ENCODE assay signal across 1 cellular context in the genomic region with DNA sequence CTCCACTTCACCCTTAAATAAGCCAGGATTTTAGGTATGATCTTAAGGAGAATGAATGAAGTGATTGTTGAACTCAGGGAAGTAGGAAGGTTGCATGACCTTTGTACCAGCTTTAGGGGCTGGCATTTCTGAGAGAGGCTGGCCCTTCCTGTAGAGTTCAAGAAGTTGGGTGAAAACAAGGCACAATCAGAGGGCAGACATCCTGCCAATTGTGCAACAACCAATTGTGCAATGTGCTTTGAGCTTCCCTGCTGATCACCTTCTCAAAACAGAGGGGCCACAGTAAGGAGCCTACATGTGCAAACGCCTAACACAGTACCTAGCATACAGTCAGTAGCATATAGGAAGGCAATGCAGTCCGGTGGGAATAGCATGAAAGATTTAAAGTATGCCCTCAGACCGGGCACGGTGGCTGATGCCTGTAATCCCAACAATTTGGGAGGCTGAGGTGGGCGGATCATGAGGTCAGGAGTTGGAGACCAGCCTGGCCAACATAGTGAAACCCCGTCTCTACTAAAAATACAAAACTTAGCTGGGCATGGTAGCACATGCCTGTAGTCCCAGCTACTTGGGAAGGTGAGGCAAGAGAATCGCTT.
TF ChIP-seq lines count a peak whose summit lies in the region.

No MANE protein-coding gene starts in this region.

TF ChIP-seq in HepG2, 621 proteins besides CTCF, POLR2A, EP300 and RAD21 (continued from another document and continues in another):
- TF ChIP-seq HNF4G (IDR thresholded peaks at IDR 0.05; ENCODE audit: borderline replicate concordance, low read depth, low read length) = peak; percentile 86
- TF ChIP-seq HNF4G (CRISPR knock-in tag; IDR thresholded peaks at IDR 0.05; ENCODE audit: borderline replicate concordance, low read depth) = peak; percentile 88
- TF ChIP-seq ZFP62 (CRISPR knock-in tag; IDR thresholded peaks at IDR 0.05) = no peak
- no peak for TF ChIP-seq ZNF383 (CRISPR knock-in tag; IDR thresholded peaks at IDR 0.05; ENCODE audit: borderline replicate concordance)
- peak; percentile 52; the same call in 1 of the 2 replicates for TF ChIP-seq SPEN (CRISPR knock-in tag; IDR thresholded peaks at IDR 0.05; ENCODE audit: low read depth)
- TF ChIP-seq, protein P1, sequence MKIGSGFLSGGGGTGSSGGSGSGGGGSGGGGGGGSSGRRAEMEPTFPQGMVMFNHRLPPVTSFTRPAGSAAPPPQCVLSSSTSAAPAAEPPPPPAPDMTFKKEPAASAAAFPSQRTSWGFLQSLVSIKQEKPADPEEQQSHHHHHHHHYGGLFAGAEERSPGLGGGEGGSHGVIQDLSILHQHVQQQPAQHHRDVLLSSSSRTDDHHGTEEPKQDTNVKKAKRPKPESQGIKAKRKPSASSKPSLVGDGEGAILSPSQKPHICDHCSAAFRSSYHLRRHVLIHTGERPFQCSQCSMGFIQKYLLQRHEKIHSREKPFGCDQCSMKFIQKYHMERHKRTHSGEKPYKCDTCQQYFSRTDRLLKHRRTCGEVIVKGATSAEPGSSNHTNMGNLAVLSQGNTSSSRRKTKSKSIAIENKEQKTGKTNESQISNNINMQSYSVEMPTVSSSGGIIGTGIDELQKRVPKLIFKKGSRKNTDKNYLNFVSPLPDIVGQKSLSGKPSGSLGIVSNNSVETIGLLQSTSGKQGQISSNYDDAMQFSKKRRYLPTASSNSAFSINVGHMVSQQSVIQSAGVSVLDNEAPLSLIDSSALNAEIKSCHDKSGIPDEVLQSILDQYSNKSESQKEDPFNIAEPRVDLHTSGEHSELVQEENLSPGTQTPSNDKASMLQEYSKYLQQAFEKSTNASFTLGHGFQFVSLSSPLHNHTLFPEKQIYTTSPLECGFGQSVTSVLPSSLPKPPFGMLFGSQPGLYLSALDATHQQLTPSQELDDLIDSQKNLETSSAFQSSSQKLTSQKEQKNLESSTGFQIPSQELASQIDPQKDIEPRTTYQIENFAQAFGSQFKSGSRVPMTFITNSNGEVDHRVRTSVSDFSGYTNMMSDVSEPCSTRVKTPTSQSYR (CRISPR knock-in tag; IDR thresholded peaks at IDR 0.05; ENCODE audit: borderline replicate concordance) = peak; percentile 73; the same call in 1 of the 2 replicates
- peak; percentile 76; the same call in 1 of the 2 replicates for TF ChIP-seq CBFB (CRISPR knock-in tag; IDR thresholded peaks at IDR 0.05)
- no peak for TF ChIP-seq CENPX (CRISPR knock-in tag; IDR thresholded peaks at IDR 0.05)
- no peak for TF ChIP-seq FOXP1 (IDR thresholded peaks at IDR 0.05)
- TF ChIP-seq FOXP1 (CRISPR knock-in tag; IDR thresholded peaks at IDR 0.05) = peak; percentile 92
- TF ChIP-seq, protein P2, sequence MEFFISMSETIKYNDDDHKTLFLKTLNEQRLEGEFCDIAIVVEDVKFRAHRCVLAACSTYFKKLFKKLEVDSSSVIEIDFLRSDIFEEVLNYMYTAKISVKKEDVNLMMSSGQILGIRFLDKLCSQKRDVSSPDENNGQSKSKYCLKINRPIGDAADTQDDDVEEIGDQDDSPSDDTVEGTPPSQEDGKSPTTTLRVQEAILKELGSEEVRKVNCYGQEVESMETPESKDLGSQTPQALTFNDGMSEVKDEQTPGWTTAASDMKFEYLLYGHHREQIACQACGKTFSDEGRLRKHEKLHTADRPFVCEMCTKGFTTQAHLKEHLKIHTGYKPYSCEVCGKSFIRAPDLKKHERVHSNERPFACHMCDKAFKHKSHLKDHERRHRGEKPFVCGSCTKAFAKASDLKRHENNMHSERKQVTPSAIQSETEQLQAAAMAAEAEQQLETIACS (CRISPR knock-in tag; IDR thresholded peaks at IDR 0.05) = no peak
- TF ChIP-seq MEIS2 (CRISPR knock-in tag; IDR thresholded peaks at IDR 0.05) = peak; percentile 86
- no peak for TF ChIP-seq ZFP36L1 (CRISPR knock-in tag; IDR thresholded peaks at IDR 0.05)
- peak; percentile 74 for TF ChIP-seq ZNF563 (CRISPR knock-in tag; IDR thresholded peaks at IDR 0.05)
- TF ChIP-seq ZBTB33 (CRISPR knock-in tag; IDR thresholded peaks at IDR 0.05) = peak; percentile 82
- TF ChIP-seq ZNF788 (CRISPR knock-in tag; IDR thresholded peaks at IDR 0.05; ENCODE audit: borderline replicate concordance) = peak; percentile 95; the same call in 1 of the 2 replicates
- TF ChIP-seq ZBTB7A (CRISPR knock-in tag; IDR thresholded peaks at IDR 0.05) = peak; percentile 85; the same call in 1 of the 2 replicates
- TF ChIP-seq CEBPG (CRISPR knock-in tag; IDR thresholded peaks at IDR 0.05) = peak; percentile 100
- peak; percentile 53; the same call in 1 of the 2 replicates for TF ChIP-seq KLF6 (CRISPR knock-in tag; IDR thresholded peaks at IDR 0.05)
- TF ChIP-seq ZMYM3 (CRISPR knock-in tag; IDR thresholded peaks at IDR 0.05) = peak; percentile 95
- TF ChIP-seq ZNF629 (CRISPR knock-in tag; conservative IDR thresholded peaks at IDR 0.05) = peak; percentile 59
- peak; percentile 96 for TF ChIP-seq HNF4A (CRISPR knock-in tag; IDR thresholded peaks at IDR 0.05)
- 0 out of 2 replicates have a peak, but pooled peaks have one; percentile 23 for TF ChIP-seq REPIN1 (CRISPR knock-in tag; IDR thresholded peaks at IDR 0.05; ENCODE audit: borderline replicate concordance, low read depth)
- TF ChIP-seq, protein P3, sequence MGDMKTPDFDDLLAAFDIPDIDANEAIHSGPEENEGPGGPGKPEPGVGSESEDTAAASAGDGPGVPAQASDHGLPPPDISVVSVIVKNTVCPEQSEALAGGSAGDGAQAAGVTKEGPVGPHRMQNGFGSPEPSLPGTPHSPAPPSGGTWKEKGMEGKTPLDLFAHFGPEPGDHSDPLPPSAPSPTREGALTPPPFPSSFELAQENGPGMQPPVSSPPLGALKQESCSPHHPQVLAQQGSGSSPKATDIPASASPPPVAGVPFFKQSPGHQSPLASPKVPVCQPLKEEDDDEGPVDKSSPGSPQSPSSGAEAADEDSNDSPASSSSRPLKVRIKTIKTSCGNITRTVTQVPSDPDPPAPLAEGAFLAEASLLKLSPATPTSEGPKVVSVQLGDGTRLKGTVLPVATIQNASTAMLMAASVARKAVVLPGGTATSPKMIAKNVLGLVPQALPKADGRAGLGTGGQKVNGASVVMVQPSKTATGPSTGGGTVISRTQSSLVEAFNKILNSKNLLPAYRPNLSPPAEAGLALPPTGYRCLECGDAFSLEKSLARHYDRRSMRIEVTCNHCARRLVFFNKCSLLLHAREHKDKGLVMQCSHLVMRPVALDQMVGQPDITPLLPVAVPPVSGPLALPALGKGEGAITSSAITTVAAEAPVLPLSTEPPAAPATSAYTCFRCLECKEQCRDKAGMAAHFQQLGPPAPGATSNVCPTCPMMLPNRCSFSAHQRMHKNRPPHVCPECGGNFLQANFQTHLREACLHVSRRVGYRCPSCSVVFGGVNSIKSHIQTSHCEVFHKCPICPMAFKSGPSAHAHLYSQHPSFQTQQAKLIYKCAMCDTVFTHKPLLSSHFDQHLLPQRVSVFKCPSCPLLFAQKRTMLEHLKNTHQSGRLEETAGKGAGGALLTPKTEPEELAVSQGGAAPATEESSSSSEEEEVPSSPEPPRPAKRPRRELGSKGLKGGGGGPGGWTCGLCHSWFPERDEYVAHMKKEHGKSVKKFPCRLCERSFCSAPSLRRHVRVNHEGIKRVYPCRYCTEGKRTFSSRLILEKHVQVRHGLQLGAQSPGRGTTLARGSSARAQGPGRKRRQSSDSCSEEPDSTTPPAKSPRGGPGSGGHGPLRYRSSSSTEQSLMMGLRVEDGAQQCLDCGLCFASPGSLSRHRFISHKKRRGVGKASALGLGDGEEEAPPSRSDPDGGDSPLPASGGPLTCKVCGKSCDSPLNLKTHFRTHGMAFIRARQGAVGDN (CRISPR knock-in tag; IDR thresholded peaks at IDR 0.05) = peak; percentile 53
- peak; percentile 91 for TF ChIP-seq SOX13 (IDR thresholded peaks at IDR 0.05)
- TF ChIP-seq SOX13 (CRISPR knock-in tag; conservative IDR thresholded peaks at IDR 0.05 in 1 of 2, IDR thresholded peaks at IDR 0.05 in 1 of 2) = peak in 1 of 2 experiments; percentile 97; a peak in 2 of 4 replicates
- TF ChIP-seq DPF2 (CRISPR knock-in tag; IDR thresholded peaks at IDR 0.05; ENCODE audit: borderline replicate concordance, low read depth) = peak; percentile 99
- TF ChIP-seq, protein P4, sequence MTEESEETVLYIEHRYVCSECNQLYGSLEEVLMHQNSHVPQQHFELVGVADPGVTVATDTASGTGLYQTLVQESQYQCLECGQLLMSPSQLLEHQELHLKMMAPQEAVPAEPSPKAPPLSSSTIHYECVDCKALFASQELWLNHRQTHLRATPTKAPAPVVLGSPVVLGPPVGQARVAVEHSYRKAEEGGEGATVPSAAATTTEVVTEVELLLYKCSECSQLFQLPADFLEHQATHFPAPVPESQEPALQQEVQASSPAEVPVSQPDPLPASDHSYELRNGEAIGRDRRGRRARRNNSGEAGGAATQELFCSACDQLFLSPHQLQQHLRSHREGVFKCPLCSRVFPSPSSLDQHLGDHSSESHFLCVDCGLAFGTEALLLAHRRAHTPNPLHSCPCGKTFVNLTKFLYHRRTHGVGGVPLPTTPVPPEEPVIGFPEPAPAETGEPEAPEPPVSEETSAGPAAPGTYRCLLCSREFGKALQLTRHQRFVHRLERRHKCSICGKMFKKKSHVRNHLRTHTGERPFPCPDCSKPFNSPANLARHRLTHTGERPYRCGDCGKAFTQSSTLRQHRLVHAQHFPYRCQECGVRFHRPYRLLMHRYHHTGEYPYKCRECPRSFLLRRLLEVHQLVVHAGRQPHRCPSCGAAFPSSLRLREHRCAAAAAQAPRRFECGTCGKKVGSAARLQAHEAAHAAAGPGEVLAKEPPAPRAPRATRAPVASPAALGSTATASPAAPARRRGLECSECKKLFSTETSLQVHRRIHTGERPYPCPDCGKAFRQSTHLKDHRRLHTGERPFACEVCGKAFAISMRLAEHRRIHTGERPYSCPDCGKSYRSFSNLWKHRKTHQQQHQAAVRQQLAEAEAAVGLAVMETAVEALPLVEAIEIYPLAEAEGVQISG (CRISPR knock-in tag; IDR thresholded peaks at IDR 0.05) = peak; percentile 81
- peak; percentile 95 for TF ChIP-seq ISL2 (CRISPR knock-in tag; IDR thresholded peaks at IDR 0.05)
- TF ChIP-seq TOE1 (CRISPR knock-in tag; IDR thresholded peaks at IDR 0.05) = 0 out of 2 replicates have a peak, but pooled peaks have one; percentile 35
- TF ChIP-seq ETV5 (CRISPR knock-in tag; IDR thresholded peaks at IDR 0.05; ENCODE audit: borderline replicate concordance) = peak; percentile 99
- TF ChIP-seq FOXP4 (CRISPR knock-in tag; IDR thresholded peaks at IDR 0.05) = peak; percentile 97
- TF ChIP-seq NR2F2 (IDR thresholded peaks at IDR 0.05; ENCODE audit: borderline replicate concordance, low read depth) = peak; percentile 83
- TF ChIP-seq ZNF749 (CRISPR knock-in tag; IDR thresholded peaks at IDR 0.05; ENCODE audit: borderline replicate concordance) = peak; percentile 63; the same call in 1 of the 2 replicates
- TF ChIP-seq ZNF772 (CRISPR knock-in tag; IDR thresholded peaks at IDR 0.05) = 0 out of 2 replicates have a peak, but pooled peaks have one; percentile 43
- TF ChIP-seq ZBTB38 (CRISPR knock-in tag; IDR thresholded peaks at IDR 0.05) = peak; percentile 53; the same call in 1 of the 2 replicates
- TF ChIP-seq ELF1 (CRISPR knock-in tag; IDR thresholded peaks at IDR 0.05) = peak; percentile 61
- TF ChIP-seq, protein P5, sequence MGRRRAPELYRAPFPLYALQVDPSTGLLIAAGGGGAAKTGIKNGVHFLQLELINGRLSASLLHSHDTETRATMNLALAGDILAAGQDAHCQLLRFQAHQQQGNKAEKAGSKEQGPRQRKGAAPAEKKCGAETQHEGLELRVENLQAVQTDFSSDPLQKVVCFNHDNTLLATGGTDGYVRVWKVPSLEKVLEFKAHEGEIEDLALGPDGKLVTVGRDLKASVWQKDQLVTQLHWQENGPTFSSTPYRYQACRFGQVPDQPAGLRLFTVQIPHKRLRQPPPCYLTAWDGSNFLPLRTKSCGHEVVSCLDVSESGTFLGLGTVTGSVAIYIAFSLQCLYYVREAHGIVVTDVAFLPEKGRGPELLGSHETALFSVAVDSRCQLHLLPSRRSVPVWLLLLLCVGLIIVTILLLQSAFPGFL (CRISPR knock-in tag; IDR thresholded peaks at IDR 0.05) = no peak
- peak; percentile 36; the same call in 1 of the 2 replicates for TF ChIP-seq ZNF746 (CRISPR knock-in tag; IDR thresholded peaks at IDR 0.05)
- TF ChIP-seq SAP130 (CRISPR knock-in tag; IDR thresholded peaks at IDR 0.05; ENCODE audit: low read depth) = peak; percentile 89
- no peak for TF ChIP-seq SMAD1 (CRISPR knock-in tag; IDR thresholded peaks at IDR 0.05; ENCODE audit: borderline replicate concordance, low read depth)
